19 cellular contexts compared by ENCODE assay signal in the genomic region with DNA sequence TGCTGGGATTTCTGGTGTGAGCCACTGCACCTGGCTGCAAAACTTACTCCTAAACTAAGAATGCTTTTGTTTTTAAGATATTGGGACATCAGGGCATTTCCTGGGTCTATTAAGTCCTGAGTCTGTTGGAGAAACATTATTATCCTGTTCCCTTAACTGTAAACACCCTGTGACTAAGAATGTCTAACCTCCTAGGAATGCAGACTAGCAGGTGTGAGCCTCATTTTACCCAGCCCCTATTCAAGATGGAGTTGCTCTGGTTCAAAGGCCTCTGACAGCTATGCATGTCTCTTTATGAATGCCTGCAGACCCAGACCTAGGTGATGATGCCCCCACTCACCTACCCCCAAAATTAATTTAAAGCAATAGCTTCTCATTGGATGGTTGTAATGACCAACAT. TPM values are rescaled to one million over a fixed set of nuclear protein-coding genes. Genes with fewer than 3 reads are reported as not detected.
DNase-seq lines count a peak whose midpoint lies in the region; ATAC-seq and TF ChIP-seq lines count a peak whose summit lies in the region.
"Had no signal": no experiment of that assay in that cellular context is flagged by ENCODE, and none has a peak within 500 bp of the region (broad histone marks: within the 10 kb centered on the region; RNA-seq: fewer than 3 reads in every experiment).

No MANE protein-coding gene starts in this region.

- H3K9me3 ChIP-seq in fibroblast of lung (ENCODE audit: control insufficient read depth, insufficient read depth, low read depth, low read length) = no peaks in the 10 kb centered on the region
- H3K9me3 ChIP-seq: adrenal gland, colonic mucosa, MG63, SJSA1, spleen, stomach had no signal

- no peak overlapping the region for H2AFZ ChIP-seq in fibroblast of lung (ENCODE audit: low read length)

- DNase-seq in ELR (ENCODE audit: low read depth) (peak; percentile 81), RWPE1 (ENCODE audit: low spot score) (peak; percentile 57), fibroblast of lung (ENCODE audit: low read depth in 2 of 2) (peak; percentile 15 to 56), renal cortical epithelial cell (ENCODE audit: low read depth) (peak; percentile 89), NCI-H226 (no peak), NCI-H2196 treated with DMSO at 0.1 percent for 48 hours (lab: John Stamatoyannopoulos, UW; ENCODE audit: unreplicated experiment) (no peak)
- DNase-seq in effector CD4-positive, alpha-beta T cell = no peak
- DNase-seq: activated CD8-positive, alpha-beta T cell treated with anti-CD3 and anti-CD28 coated beads for 36 hours; adrenal gland; colonic mucosa; DMS53; MG63; midbrain; NCI-H2171 treated with DMSO at 0.1 percent for 48 hours; occipital lobe; spleen; stomach had no signal

- POLR2A ChIA-PET in RWPE1 (lab: Yijun Ruan, JAX; ENCODE audit: low non-redundant PET) = no interaction called here

- TF ChIP-seq CTCF in RWPE1 (conservative IDR thresholded peaks at IDR 0.05; ENCODE audit: low read depth) (no peak), fibroblast of lung (conservative IDR thresholded peaks at IDR 0.05 in 1 of 2, IDR thresholded peaks at IDR 0.05 in 1 of 2; ENCODE audit: low read depth in 1 of 2, low read length in 2 of 2) (no peak)

- no peaks in the 10 kb centered on the region for H4K20me1 ChIP-seq in fibroblast of lung (ENCODE audit: control insufficient read depth, extremely low read depth, insufficient read depth, low read length)

- no peaks in the 10 kb centered on the region for H3K27me3 ChIP-seq in fibroblast of lung (ENCODE audit: control insufficient read depth, insufficient read depth, low read length)
- H3K27me3 ChIP-seq: adrenal gland, colonic mucosa, MG63, SJSA1, spleen, stomach had no signal

- H3K4me3 ChIP-seq in fibroblast of lung (replicated peaks in 1 of 4; ENCODE audit: control extremely low read depth in 1 of 4, insufficient read depth in 1 of 4, low read depth in 3 of 4, low read length in 4 of 4) = no peak overlapping the region
- H3K4me3 ChIP-seq: adrenal gland, colonic mucosa, MG63, SJSA1, spleen, stomach had no signal

- H3K79me2 ChIP-seq in fibroblast of lung (ENCODE audit: control insufficient read depth, insufficient read depth, low read length) = no peaks in the 10 kb centered on the region

- no peak for ATAC-seq in HG03139 (IDR thresholded peaks at IDR 0.05; ENCODE audit: unreplicated experiment)
- ATAC-seq: activated CD8-positive, alpha-beta T cell treated with anti-CD3 and anti-CD28 coated beads for 36 hours had no signal

- H3K27ac ChIP-seq in RWPE1 (peak overlapping the region; percentile 47; the same call in 1 of the 2 replicates), fibroblast of lung (ENCODE audit: insufficient read depth, low read length) (no peak overlapping the region)
- H3K27ac ChIP-seq: adrenal gland, colonic mucosa, SJSA1, spleen had no signal

- peaks cover 7% of the 10 kb centered on the region for H3K36me3 ChIP-seq in fibroblast of lung (ENCODE audit: control insufficient read depth, insufficient read depth, low read length)

- no peak overlapping the region for H3K4me2 ChIP-seq in fibroblast of lung (ENCODE audit: extremely low read depth, insufficient read depth, low read length)

- H3K4me1 ChIP-seq in fibroblast of lung (ENCODE audit: control insufficient read depth, extremely low read depth, insufficient read depth, low read length) = no peaks in the 10 kb centered on the region
- H3K4me1 ChIP-seq: adrenal gland, colonic mucosa, spleen, stomach had no signal

- CTCF ChIA-PET in RWPE1 (lab: Yijun Ruan, JAX) = interaction anchor here (0.6 kb wide), 1 partner anchor 129 kb away, joined by 9 read pairs; no protein-coding TSS in a partner anchor

- H3K9ac ChIP-seq in fibroblast of lung (ENCODE audit: insufficient read depth, low read length) = no peak overlapping the region

RNA-seq across cellular contexts. Expression of gene DEPDC5, which starts 46.2 kb away (rescaled TPM):
- 8.2 and 10.4 TPM in 2 replicates for total RNA-seq in fibroblast of lung
- 9.8 and 10.7 TPM in 2 replicates for polyA plus RNA-seq in fibroblast of lung
- polyA plus RNA-seq in fibroblast of lung (2012) = 7.4 and 7.7 TPM in 2 replicates
- polyA minus RNA-seq in fibroblast of lung (ENCODE audit: low replicate concordance) = 14.5 and 32.5 TPM in 2 replicates
- total RNA-seq in renal cortical epithelial cell = 4.9 and 22.5 TPM in 2 replicates

RNA-seq across cellular contexts. Expression of gene PRR14L, which starts 50.1 kb away (rescaled TPM):
- total RNA-seq in fibroblast of lung = 14.4 and 17.3 TPM in 2 replicates
- polyA plus RNA-seq in fibroblast of lung = 14.4 and 14.7 TPM in 2 replicates
- polyA plus RNA-seq in fibroblast of lung (2012) = 8.9 and 10.6 TPM in 2 replicates
- 67.4 and 75.5 TPM in 2 replicates for polyA minus RNA-seq in fibroblast of lung (ENCODE audit: low replicate concordance)
- total RNA-seq in renal cortical epithelial cell = 16.5 and 54.7 TPM in 2 replicates

Comparison
In these comparisons a context has a peak if more than half of its experiments do, and no peak if none do; other contexts are left out.
1. DNase-seq: peak in ELR (single experiment), RWPE1 (single experiment), fibroblast of lung (2 of 2) and renal cortical epithelial cell (single experiment); none in effector CD4-positive, alpha-beta T cell (single experiment), NCI-H226 (single experiment) and NCI-H2196 treated with DMSO at 0.1 percent for 48 hours (single experiment).